In the genomic region with DNA sequence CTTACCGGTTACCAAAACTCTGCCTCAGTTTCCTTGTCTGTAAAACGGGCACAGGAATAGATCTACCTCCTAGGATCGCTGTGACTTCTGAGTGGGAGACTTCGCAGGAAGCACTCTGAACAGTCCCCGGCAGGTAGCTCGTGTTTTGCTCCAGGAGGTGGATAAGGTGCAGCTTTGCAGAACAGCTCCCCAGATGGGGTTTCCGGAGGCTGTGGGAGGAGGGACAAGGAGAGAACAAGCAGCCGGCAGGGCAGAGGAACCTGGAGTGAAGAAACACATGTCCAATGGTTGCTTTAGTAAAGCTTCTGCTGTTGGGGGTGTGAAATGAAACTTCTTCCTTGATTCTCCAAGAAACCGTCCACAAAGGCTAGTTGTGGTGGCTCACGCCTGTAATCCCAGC, we compare ENCODE assay signal across 28 cellular contexts.
DNase-seq lines count a peak whose midpoint lies in the region; ATAC-seq and TF ChIP-seq lines count a peak whose summit lies in the region.
"Had no signal": no experiment of that assay in that cellular context is flagged by ENCODE, and none has a peak within 500 bp of the region (broad histone marks: within the 10 kb centered on the region; RNA-seq: fewer than 3 reads in every experiment).

No MANE protein-coding gene starts in this region.

- H3K4me1 ChIP-seq in neural progenitor cell = no peaks in the 10 kb centered on the region
- H3K4me1 ChIP-seq: body of pancreas, psoas muscle, thyroid gland had no signal

- TF ChIP-seq CTCF in neural progenitor cell (IDR thresholded peaks at IDR 0.05) = no peak

- no peaks in the 10 kb centered on the region for H3K9me3 ChIP-seq in T-helper 17 cell (ENCODE audit: control insufficient read depth, low read length, poor library complexity, severe bottlenecking)
- H3K9me3 ChIP-seq in neural progenitor cell (ENCODE audit: low read depth) = no peaks in the 10 kb centered on the region
- H3K9me3 ChIP-seq: body of pancreas, psoas muscle, thyroid gland had no signal

- ATAC-seq in T-helper 17 cell (no peak), HG03196 (IDR thresholded peaks at IDR 0.05; ENCODE audit: unreplicated experiment) (no peak), HG03159 (IDR thresholded peaks at IDR 0.05; ENCODE audit: unreplicated experiment) (no peak)
- ATAC-seq: body of pancreas, left lobe of liver, psoas muscle had no signal

- peak; percentile 7 for DNase-seq in NOMO-1 treated with DMSO at 0.1 percent for 48 hours (lab: John Stamatoyannopoulos, UW; ENCODE audit: unreplicated experiment)
- DNase-seq in NOMO-1 treated with dmso at 0.1 percent for 144 hours (lab: John Stamatoyannopoulos, UW; ENCODE audit: unreplicated experiment) = no peak
- DNase-seq in D341Med (ENCODE audit: low spot score) = peak; percentile 23
- DNase-seq in T-helper 17 cell = no peak
- no peak for DNase-seq in neural progenitor cell (ENCODE audit: low spot score)
- DNase-seq in NCI-H2081 treated with DMSO at 0.1 percent for 48 hours (lab: John Stamatoyannopoulos, UW) = no peak
- DNase-seq: 8988T; activated B cell treated with CpG ODN at 0.5 μM for 24 hours; activated CD4-positive, alpha-beta T cell treated with anti-CD3 and anti-CD28 coated beads, Interleukin-2, amount 50 U/mL, for 4 hours; body of pancreas; COR-L47; GDM1; hippocampal formation; KG1; mesenchymal stem cell; NCI-H1694; NCI-H2171; NCI-H524 treated with DMSO at 0.1 percent for 48 hours; NK-92 treated with Interleukin-12 subunit alpha and Interleukin-12 subunit beta, amount 100 ng/mL, for 24 hours; nucleus accumbens; psoas muscle; SW 1271; thyroid gland had no signal

- no peaks in the 10 kb centered on the region for H3K9me3 Mint-ChIP-seq in neural progenitor cell
- H3K9me3 Mint-ChIP-seq: activated B cell treated with CpG ODN at 0.5 μM for 24 hours; activated T-helper 2 cell treated with anti-CD3 and anti-CD28 coated beads, Interferon-gamma antibody, Interleukin-2, Interleukin-4, amounts not matched to agents 10 μg/mL and 5 μg/mL and 100 μg/mL, durations not matched to agents 14 hours and 24 hours and 36 hours; stimulated activated naive CD8-positive, alpha-beta T cell treated with anti-CD3 and anti-CD28 coated beads, Interleukin-15, Interleukin-2, amounts not matched to agents 100 ng/mL and 50 ng/mL, for 24 hours had no signal

- no peak overlapping the region for H3K4me3 ChIP-seq in neural progenitor cell
- H3K4me3 ChIP-seq: body of pancreas, psoas muscle, thyroid gland had no signal

- no peak overlapping the region for H3K4me2 ChIP-seq in neural progenitor cell

- no peaks in the 10 kb centered on the region for H3F3A ChIP-seq in neural progenitor cell (ENCODE audit: low read depth)

- H3K27ac Mint-ChIP-seq in T-helper 17 cell (peak overlapping the region; percentile 72), neural progenitor cell (peak overlapping the region; percentile 57)
- H3K27ac Mint-ChIP-seq: activated B cell treated with CpG ODN at 0.5 μM for 24 hours; activated T-helper 2 cell treated with anti-CD3 and anti-CD28 coated beads, Interferon-gamma antibody, Interleukin-2, Interleukin-4, amounts not matched to agents 10 μg/mL and 5 μg/mL and 100 μg/mL, durations not matched to agents 14 hours and 24 hours and 36 hours; stimulated activated naive CD8-positive, alpha-beta T cell treated with anti-CD3 and anti-CD28 coated beads, Interleukin-15, Interleukin-2, amounts not matched to agents 100 ng/mL and 50 ng/mL, for 24 hours had no signal

- H3K9ac ChIP-seq in neural progenitor cell = no peak overlapping the region

- H2AFZ ChIP-seq in neural progenitor cell (replicated peaks) = no peak overlapping the region

- H3K27me3 Mint-ChIP-seq in T-helper 17 cell (peaks cover 21% of the 10 kb centered on the region), neural progenitor cell (ENCODE audit: insufficient read depth, low read depth) (peaks cover 4% of the 10 kb centered on the region)

- no peaks in the 10 kb centered on the region for H3K36me3 ChIP-seq in neural progenitor cell
- H3K36me3 ChIP-seq: thyroid gland had no signal

- peak overlapping the region; percentile 77 for H3K4me3 Mint-ChIP-seq in T-helper 17 cell
- no peak overlapping the region for H3K4me3 Mint-ChIP-seq in neural progenitor cell
- H3K4me3 Mint-ChIP-seq: activated B cell treated with CpG ODN at 0.5 μM for 24 hours had no signal

- no peaks in the 10 kb centered on the region for H3K27me3 ChIP-seq in neural progenitor cell
- H3K27me3 ChIP-seq: body of pancreas, thyroid gland had no signal

- no peak overlapping the region for H3K27ac ChIP-seq in neural progenitor cell
- H3K27ac ChIP-seq: body of pancreas, psoas muscle, thyroid gland had no signal

- H3K36me3 Mint-ChIP-seq in T-helper 17 cell (ENCODE audit: low read depth) (no peaks in the 10 kb centered on the region), neural progenitor cell (no peaks in the 10 kb centered on the region)

- H4K20me1 ChIP-seq in neural progenitor cell (ENCODE audit: low read depth) = no peaks in the 10 kb centered on the region

- H3K79me2 ChIP-seq in neural progenitor cell (ENCODE audit: low read depth) = no peaks in the 10 kb centered on the region

- H3K4me1 Mint-ChIP-seq in T-helper 17 cell = peaks cover 20% of the 10 kb centered on the region
- peaks cover 3% of the 10 kb centered on the region for H3K4me1 Mint-ChIP-seq in neural progenitor cell

Comparison
In these comparisons a context has a peak if more than half of its experiments do, and no peak if none do; other contexts are left out.
1. DNase-seq: peak in NOMO-1 treated with DMSO at 0.1 percent for 48 hours (single experiment) and D341Med (single experiment); none in NOMO-1 treated with dmso at 0.1 percent for 144 hours (single experiment), T-helper 17 cell (0 of 3), neural progenitor cell (single experiment) and NCI-H2081 treated with DMSO at 0.1 percent for 48 hours (single experiment).